Comparison of ENCODE assay signal across 24 cellular contexts in the genomic region with DNA sequence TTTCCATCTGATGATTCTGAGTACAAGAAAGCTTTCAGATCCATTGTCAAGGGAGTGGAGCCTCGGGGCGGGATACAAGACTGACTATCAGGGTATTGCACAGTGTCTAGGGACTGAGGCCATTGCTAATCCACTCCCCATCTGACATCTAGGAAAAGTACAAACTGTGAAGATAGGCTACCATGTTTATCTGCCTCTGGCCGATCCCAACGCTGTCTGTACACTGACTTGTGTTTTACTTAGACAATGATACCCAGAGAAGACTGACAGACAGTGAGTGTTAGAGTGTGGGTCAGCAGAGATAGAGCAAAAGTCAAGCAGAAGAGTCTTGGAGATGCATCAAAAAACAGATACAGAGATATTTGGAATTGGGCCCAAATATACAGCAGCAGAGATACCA. TPM values are rescaled to one million over a fixed set of nuclear protein-coding genes. Genes with fewer than 3 reads are reported as not detected.
A peak's percentile ranks its signal among the peaks of the same experiment; 100 is the strongest.
DNase-seq lines count a peak whose midpoint lies in the region; ATAC-seq and TF ChIP-seq lines count a peak whose summit lies in the region.
"Had no signal": no experiment of that assay in that cellular context is flagged by ENCODE, and none has a peak within 500 bp of the region (broad histone marks: within the 10 kb centered on the region; RNA-seq: fewer than 3 reads in every experiment).

No MANE protein-coding gene starts in this region.

- H3K27me3 Mint-ChIP-seq in stimulated activated memory B cell treated with anti-CD40 and anti-IgM and Interleukin-4, amounts not matched to agents 10 μg/mL and 1 μg/mL and 100 μg/mL, for 72 hours, result peaks cover 43% of the 10 kb centered on the region

- H2BK15ac ChIP-seq in IMR-90 (ENCODE audit: low read depth, low read length), result no peak overlapping the region

- H3K79me2 ChIP-seq in mammary epithelial cell (ENCODE audit: insufficient read depth, low read length), result no peaks in the 10 kb centered on the region

- H3K4ac ChIP-seq in IMR-90 (ENCODE audit: low read depth, low read length), result no peak overlapping the region

- no peaks in the 10 kb centered on the region; the same call in 1 of the 2 replicates for H3K9me1 ChIP-seq in IMR-90 (ENCODE audit: insufficient read depth, low read length)

- BruUV-seq in IMR-90 (replicated peaks; lab: Mats Ljungman, UMichigan) (no TSS peak), mammary epithelial cell (replicated peaks; lab: Mats Ljungman, UMichigan) (no TSS peak)

- no peak overlapping the region for H3K56ac ChIP-seq in IMR-90 (ENCODE audit: extremely low read depth, insufficient read depth, low read length)

- TF ChIP-seq CTCF in IMR-90 (conservative IDR thresholded peaks at IDR 0.05; ENCODE audit: low read depth, low read length) (no peak), mammary epithelial cell (conservative IDR thresholded peaks at IDR 0.05 in 1 of 2, IDR thresholded peaks at IDR 0.05 in 1 of 2; ENCODE audit: extremely low read depth in 1 of 2, insufficient read depth in 1 of 2, low read depth in 1 of 2, low read length in 2 of 2) (no peak), GM13977 (IDR thresholded peaks at IDR 0.05; ENCODE audit: extremely low read depth, insufficient read depth, missing control alignments) (no peak)

- no peak overlapping the region for H2AK9ac ChIP-seq in IMR-90 (replicated peaks; ENCODE audit: low read depth, low read length, poor library complexity)

- H4K8ac ChIP-seq in IMR-90 (ENCODE audit: low read depth in 2 of 2, low read length in 2 of 2), result no peak overlapping the region

- H3K27ac ChIP-seq in IMR-90 (ENCODE audit: insufficient read depth, low read length) (no peak overlapping the region), mammary epithelial cell (ENCODE audit: insufficient read depth, low read depth, low read length) (no peak overlapping the region)
- H3K27ac ChIP-seq: A549; BLaER1 treated with 17β-estradiol and CSF1 and Interleukin-3, amounts not matched to agents 10 nM and 100 nM had no signal

- in situ Hi-C loops in IMR-90 (cut with MboI; ENCODE audit: low sequenced_read_pairs) (no loop called here), mammary epithelial cell (cut with MboI; ENCODE audit: low sequenced_read_pairs in 2 of 2) (no loop called here), GM13977 (cut with MboI; ENCODE audit: low pct_unique_long_range_greater_than_20kb, low sequenced_read_pairs, unreplicated experiment) (no loop called here)

- H3K9me3 Mint-ChIP-seq in stimulated activated memory B cell treated with anti-CD40 and anti-IgM and Interleukin-4, amounts not matched to agents 10 μg/mL and 1 μg/mL and 100 μg/mL, for 72 hours, result no peaks in the 10 kb centered on the region
- H3K9me3 Mint-ChIP-seq: CD14-positive monocyte; CD4-positive, alpha-beta T cell; CD8-positive, alpha-beta memory T cell; HFFc6 had no signal

- no peak for TF ChIP-seq RAD21 in IMR-90 (IDR thresholded peaks at IDR 0.05; ENCODE audit: low read length)

- H3K4me1 Mint-ChIP-seq in stimulated activated memory B cell treated with anti-CD40 and anti-IgM and Interleukin-4, amounts not matched to agents 10 μg/mL and 1 μg/mL and 100 μg/mL, for 72 hours, result no peaks in the 10 kb centered on the region
- H3K4me1 Mint-ChIP-seq: CD14-positive monocyte had no signal

- no CpG with 5 or more reads among the region's 4 CpGs for WGBS in IMR-90 (ENCODE audit: extremely low coverage in 2 of 2, insufficient read length in 1 of 2), 2 experiments
- 84% methylated on average over 4 of the region's 4 CpGs for WGBS in mammary epithelial cell (ENCODE audit: low coverage, missing lambda C conversion rate)

- no peak overlapping the region for H3K4me3 Mint-ChIP-seq in stimulated activated memory B cell treated with anti-CD40 and anti-IgM and Interleukin-4, amounts not matched to agents 10 μg/mL and 1 μg/mL and 100 μg/mL, for 72 hours
- H3K4me3 Mint-ChIP-seq: CD14-positive monocyte; CD4-positive, alpha-beta T cell; CD8-positive, alpha-beta memory T cell; HFFc6 had no signal

- H3K18ac ChIP-seq in IMR-90 (ENCODE audit: low read depth, low read length), result no peak overlapping the region

- no peak for DNase-seq in IMR-90
- peak; percentile 20 to 86 for DNase-seq in erythroblast (lab: John Stamatoyannopoulos, UW)
- DNase-seq in mammary epithelial cell, result no peak
- no peak for DNase-seq in HCEC 1CT
- DNase-seq in GM13977 (ENCODE audit: low spot score), result no peak
- DNase-seq: 8988T; ACHN; AML-193; BE2C; CD4-positive, alpha-beta T cell; CD8-positive, alpha-beta memory T cell; DMS 273 treated with DMSO at 0.1 percent for 48 hours; DMS79; EL; GDM1; H7; HFFc6 had no signal

- H3K36me3 ChIP-seq in IMR-90 (ENCODE audit: control insufficient read depth, insufficient read depth, low read length) (no peaks in the 10 kb centered on the region), mammary epithelial cell (ENCODE audit: insufficient read depth, low read length) (no peaks in the 10 kb centered on the region)
- H3K36me3 ChIP-seq: BE2C; BLaER1 treated with 17β-estradiol and CSF1 and Interleukin-3, amounts not matched to agents 10 nM and 100 nM had no signal

- H3K14ac ChIP-seq in IMR-90 (replicated peaks; ENCODE audit: low read depth, low read length), result no peak overlapping the region; the same call in 1 of the 2 replicates

- H3K4me2 ChIP-seq in IMR-90 (ENCODE audit: low read depth, low read length), result no peak overlapping the region
- H3K4me2 ChIP-seq in mammary epithelial cell (ENCODE audit: insufficient read depth, low read depth, low read length), result no peak overlapping the region
- H3K4me2 ChIP-seq: A549; BLaER1 treated with 17β-estradiol and CSF1 and Interleukin-3, amounts not matched to agents 10 nM and 100 nM had no signal

- intact Hi-C loops in IMR-90 (cut with micrococcal nuclease), result no loop called here
- intact Hi-C loops in mammary epithelial cell (cut with micrococcal nuclease), result no loop called here

- H3K9me3 ChIP-seq in IMR-90 (ENCODE audit: control insufficient read depth, insufficient read depth, low read length) (no peaks in the 10 kb centered on the region), mammary epithelial cell (replicated peaks; ENCODE audit: insufficient read depth, low read length) (no peaks in the 10 kb centered on the region)
- H3K9me3 ChIP-seq: A549; BE2C; BLaER1 treated with 17β-estradiol and CSF1 and Interleukin-3, amounts not matched to agents 10 nM and 100 nM had no signal

- dilution Hi-C loops in IMR-90 (cut with HindIII; ENCODE audit: low sequenced_read_pairs, unreplicated experiment) (no loop called here), mammary epithelial cell (cut with HindIII; ENCODE audit: low sequenced_read_pairs) (no loop called here)

- H3K79me1 ChIP-seq in IMR-90 (ENCODE audit: low read depth in 1 of 2, low read length in 2 of 2), result no peaks in the 10 kb centered on the region

- no peak for TF ChIP-seq POLR2A in IMR-90 (IDR thresholded peaks at IDR 0.05; ENCODE audit: low read depth, low read length)
- TF ChIP-seq POLR2A in erythroblast (IDR thresholded peaks at IDR 0.05; ENCODE audit: low read length), result no peak

- POLR2A ChIA-PET in IMR-90 (lab: Charles Lee; ENCODE audit: unreplicated experiment), result no interaction called here

- H4K5ac ChIP-seq in IMR-90 (ENCODE audit: low read depth, low read length), result no peak overlapping the region

- no peaks in the 10 kb centered on the region; the same call in 1 of the 2 replicates for H3K27me3 ChIP-seq in IMR-90 (ENCODE audit: control insufficient read depth, insufficient read depth, low read length)
- H3K27me3 ChIP-seq in mammary epithelial cell (ENCODE audit: insufficient read depth, low read length), result no peaks in the 10 kb centered on the region
- H3K27me3 ChIP-seq: BE2C; BLaER1 treated with 17β-estradiol and CSF1 and Interleukin-3, amounts not matched to agents 10 nM and 100 nM had no signal

- H2BK120ac ChIP-seq in IMR-90 (ENCODE audit: low read depth, low read length), result no peak overlapping the region

- no peak overlapping the region for H3K23ac ChIP-seq in IMR-90 (ENCODE audit: low read depth, low read length)

- CTCF ChIA-PET in IMR-90 (lab: Yijun Ruan, JAX), result no interaction called here
- CTCF ChIA-PET in mammary epithelial cell (lab: Charles Lee; ENCODE audit: low non-redundant PET), result no interaction called here

- no peak overlapping the region for H2BK5ac ChIP-seq in IMR-90 (ENCODE audit: low read depth, low read length, poor library complexity, severe bottlenecking)

- H4K91ac ChIP-seq in IMR-90 (ENCODE audit: insufficient read depth, low read depth, low read length), result no peak overlapping the region

- H3K4me3 ChIP-seq in IMR-90 (ENCODE audit: insufficient read depth, low read depth, low read length), result no peak overlapping the region
- H3K4me3 ChIP-seq in mammary epithelial cell (replicated peaks in 1 of 3; ENCODE audit: insufficient read depth in 1 of 3, low read depth in 2 of 3, low read length in 3 of 3), result no peak overlapping the region
- H3K4me3 ChIP-seq: A549; BLaER1 treated with 17β-estradiol and CSF1 and Interleukin-3, amounts not matched to agents 10 nM and 100 nM; GM12878 had no signal

- H2AFZ ChIP-seq in IMR-90 (replicated peaks; ENCODE audit: low read length, poor library complexity) (no peak overlapping the region), mammary epithelial cell (ENCODE audit: low read depth, low read length) (no peak overlapping the region)

- H2BK20ac ChIP-seq in IMR-90 (ENCODE audit: low read depth, low read length), result no peak overlapping the region

- H2AK5ac ChIP-seq in IMR-90 (ENCODE audit: low read depth, low read length), result peak overlapping the region; percentile 57; the same call in 1 of the 2 replicates

- H3K9ac ChIP-seq in IMR-90 (ENCODE audit: low read depth, low read length) (no peak overlapping the region), mammary epithelial cell (ENCODE audit: insufficient read depth, low read length) (no peak overlapping the region)
- H3K9ac ChIP-seq: BLaER1 treated with 17β-estradiol and CSF1 and Interleukin-3, amounts not matched to agents 10 nM and 100 nM had no signal

- no peaks in the 10 kb centered on the region for H3K4me1 ChIP-seq in IMR-90 (ENCODE audit: control insufficient read depth, insufficient read depth, low read length)
- H3K4me1 ChIP-seq in mammary epithelial cell (ENCODE audit: insufficient read depth, low read length), result no peaks in the 10 kb centered on the region
- H3K4me1 ChIP-seq: A549, BE2C had no signal

- H3K27ac Mint-ChIP-seq in stimulated activated memory B cell treated with anti-CD40 and anti-IgM and Interleukin-4, amounts not matched to agents 10 μg/mL and 1 μg/mL and 100 μg/mL, for 72 hours, result no peak overlapping the region
- H3K27ac Mint-ChIP-seq: CD14-positive monocyte; CD4-positive, alpha-beta T cell; CD8-positive, alpha-beta memory T cell; HFFc6 had no signal

- no peaks in the 10 kb centered on the region for H4K20me1 ChIP-seq in IMR-90 (ENCODE audit: insufficient read depth, low read length)
- no peaks in the 10 kb centered on the region for H4K20me1 ChIP-seq in mammary epithelial cell (ENCODE audit: insufficient read depth, low read length)
- H4K20me1 ChIP-seq: BLaER1 treated with 17β-estradiol and CSF1 and Interleukin-3, amounts not matched to agents 10 nM and 100 nM had no signal

- H3K36me3 Mint-ChIP-seq in stimulated activated memory B cell treated with anti-CD40 and anti-IgM and Interleukin-4, amounts not matched to agents 10 μg/mL and 1 μg/mL and 100 μg/mL, for 72 hours, result no peaks in the 10 kb centered on the region
- H3K36me3 Mint-ChIP-seq: CD14-positive monocyte; CD8-positive, alpha-beta memory T cell had no signal

- ATAC-seq in IMR-90 (ENCODE audit: low read depth) (no peak), SK-N-SH treated with all-trans-retinoic acid at 6 μM for 48 hours (peak; percentile 18; the same call in 2 of the 3 replicates)
- ATAC-seq in stimulated activated memory B cell treated with anti-CD40 and anti-IgM and Interleukin-4, amounts not matched to agents 10 μg/mL and 1 μg/mL and 100 μg/mL, for 72 hours, result peak; percentile 26
- ATAC-seq: A549, GM12878 had no signal

RNA-seq across cellular contexts. Expression of gene SLC13A4, which starts 3.1 kb away (rescaled TPM):
- total RNA-seq in IMR-90 (2012; rRNA removed), result 0.56 TPM in 1 of 2 replicates, not detected in the other
- 0.10 TPM in 1 of 2 replicates, not detected in the other for polyA plus RNA-seq in IMR-90 (2012; rRNA removed)
- 0.12 and 0.23 TPM in 2 replicates for polyA plus RNA-seq in IMR-90 (2012; cell fraction: cytosol; rRNA removed)
- polyA plus RNA-seq in IMR-90 (2012; cell fraction: nucleus; rRNA removed; ENCODE audit: low replicate concordance), result 0.16 and 0.32 TPM in 2 replicates
- total RNA-seq in mammary epithelial cell, result not detected
- 0.06 TPM for polyA plus RNA-seq in mammary epithelial cell
- polyA minus RNA-seq in mammary epithelial cell, result not detected
- total RNA-seq: CD4-positive, alpha-beta T cell; CD8-positive, alpha-beta memory T cell; GM12878 had no signal
- polyA plus RNA-seq: A549; CD14-positive monocyte; CD8-positive, alpha-beta memory T cell had no signal

RNA-seq across cellular contexts. Expression of gene FAM180A, which starts 17.5 kb away (rescaled TPM):
- total RNA-seq in IMR-90 (2012; rRNA removed) (1.3 and 1.4 TPM in 2 replicates), mammary epithelial cell (not detected)
- polyA plus RNA-seq in IMR-90 (2012; rRNA removed) (2.0 and 2.2 TPM in 2 replicates), mammary epithelial cell (not detected)
- 0.35 and 1.9 TPM in 2 replicates for polyA plus RNA-seq in IMR-90 (2012; cell fraction: cytosol; rRNA removed)
- 0.73 and 1.5 TPM in 2 replicates for polyA plus RNA-seq in IMR-90 (2012; cell fraction: nucleus; rRNA removed; ENCODE audit: low replicate concordance)
- not detected for polyA minus RNA-seq in mammary epithelial cell
- total RNA-seq: CD4-positive, alpha-beta T cell; CD8-positive, alpha-beta memory T cell; GM12878; H1; H7 had no signal
- polyA plus RNA-seq: A549; CD14-positive monocyte; CD8-positive, alpha-beta memory T cell; GM12878; H1 had no signal

Comparison
In these comparisons a context has a peak if more than half of its experiments do, and no peak if none do; other contexts are left out.
1. DNase-seq: peak in erythroblast (2 of 2); none in IMR-90 (single experiment), mammary epithelial cell (single experiment), HCEC 1CT (single experiment) and GM13977 (single experiment).